Comparison of ENCODE assay signal across 15 cellular contexts in the genomic region with DNA sequence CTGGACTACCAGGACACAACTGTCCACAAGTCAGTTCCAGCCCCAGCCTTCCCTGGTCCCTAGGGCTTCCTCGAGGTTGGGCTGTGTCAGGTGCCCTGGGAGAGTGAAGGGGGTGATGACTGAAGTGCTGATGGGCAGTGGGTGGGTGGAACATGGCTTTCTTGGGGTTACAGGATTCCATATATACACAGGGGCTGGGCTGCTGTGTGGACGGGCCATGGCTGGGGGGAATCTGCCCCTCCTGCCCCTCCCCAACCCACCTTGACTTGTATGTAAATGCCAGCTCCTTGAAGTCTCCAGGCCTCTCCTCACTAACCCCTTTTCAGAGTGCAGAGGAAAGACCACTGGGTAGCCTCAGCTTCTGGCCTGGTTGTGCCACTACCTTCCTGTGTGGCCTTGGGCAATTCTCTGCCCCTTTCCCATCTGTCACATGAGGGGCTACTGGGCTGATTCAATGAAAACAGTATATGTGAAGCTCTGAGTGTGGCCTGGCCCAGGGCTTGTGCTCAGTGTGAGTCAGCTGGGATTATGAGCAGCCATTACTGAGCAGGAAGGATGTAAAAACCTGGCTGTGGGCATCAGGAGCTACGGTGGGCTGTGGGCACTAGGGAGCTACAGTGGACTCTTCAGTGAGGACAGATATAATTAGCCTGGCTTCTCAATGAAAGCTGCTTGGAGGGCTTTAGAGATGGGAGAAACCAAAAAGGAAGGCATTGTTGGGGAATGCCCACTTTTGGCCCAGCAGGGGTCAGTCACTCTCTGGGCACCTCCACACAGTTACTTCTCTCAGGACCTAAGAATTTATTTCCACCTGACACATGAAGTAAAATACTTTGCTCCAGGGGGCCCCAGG. TPM values are rescaled to one million over a fixed set of nuclear protein-coding genes. Genes with fewer than 3 reads are reported as not detected.
A peak's percentile ranks its signal among the peaks of the same experiment; 100 is the strongest.
DNase-seq lines count a peak whose midpoint lies in the region; ATAC-seq and TF ChIP-seq lines count a peak whose summit lies in the region.
"Had no signal": no experiment of that assay in that cellular context is flagged by ENCODE, and none has a peak within 500 bp of the region (broad histone marks: within the 10 kb centered on the region; RNA-seq: fewer than 3 reads in every experiment).

No MANE protein-coding gene starts in this region.

- H3K27ac ChIP-seq in PC-3 (ENCODE audit: low read length): no peak overlapping the region
- H3K27ac ChIP-seq: epithelial cell of prostate, suprapubic skin had no signal

- intact Hi-C loops in PC-3 (cut with micrococcal nuclease): loop anchor here (1.0 kb wide), 1 partner anchor 177 kb away; no protein-coding TSS in a partner anchor

- H2AFZ ChIP-seq in PC-3 (ENCODE audit: low read length): no peak overlapping the region

- H3K27me3 ChIP-seq in PC-3 (ENCODE audit: low read length): no peaks in the 10 kb centered on the region
- H3K27me3 ChIP-seq: suprapubic skin had no signal

- H3K4me1 ChIP-seq in PC-3 (ENCODE audit: insufficient read depth, low read length): no peaks in the 10 kb centered on the region

- no peak overlapping the region for H3K9ac ChIP-seq in PC-3 (ENCODE audit: low read length)

- no peaks in the 10 kb centered on the region for H4K20me1 ChIP-seq in PC-3 (ENCODE audit: low read length)

- BruUV-seq in PC-3 (replicated peaks; lab: Mats Ljungman, UMichigan): no TSS peak

- H3K4me2 ChIP-seq in PC-3 (ENCODE audit: low read length): no peak overlapping the region

- POLR2A ChIA-PET in PC-3 (lab: Charles Lee; ENCODE audit: unreplicated experiment): no interaction called here

- H3K9me3 ChIP-seq in PC-3 (ENCODE audit: low read length): no peaks in the 10 kb centered on the region
- H3K9me3 ChIP-seq: suprapubic skin had no signal

- H3K36me3 ChIP-seq in PC-3 (ENCODE audit: low read depth, low read length): no peaks in the 10 kb centered on the region
- H3K36me3 ChIP-seq: suprapubic skin had no signal

- H3K9me2 ChIP-seq in PC-3 (replicated peaks; ENCODE audit: low read length): no peaks in the 10 kb centered on the region

- ATAC-seq in PC-3: peak; percentile 59
- no peak for ATAC-seq in GM18873 (IDR thresholded peaks at IDR 0.05; ENCODE audit: low FRiP score, unreplicated experiment)
- ATAC-seq: WTC11 had no signal

- no peaks in the 10 kb centered on the region for H3K79me2 ChIP-seq in PC-3 (ENCODE audit: low read length)

- no peak overlapping the region for H3K4me3 ChIP-seq in PC-3 (ENCODE audit: low read length)
- H3K4me3 ChIP-seq in fibroblast of the aortic adventitia (ENCODE audit: low read depth, low read length): no peak overlapping the region
- H3K4me3 ChIP-seq: lung, suprapubic skin had no signal

- peak; percentile 35 for DNase-seq in activated CD8-positive, alpha-beta memory T cell treated with anti-CD3 and anti-CD28 coated beads for 24 hours
- no peak for DNase-seq in activated CD8-positive, alpha-beta memory T cell treated with anti-CD3 and anti-CD28 coated beads, Interleukin-2, amount 50 U/mL, for 48 hours
- DNase-seq in PC-3: peak; percentile 16
- no peak for DNase-seq in fibroblast of the aortic adventitia (ENCODE audit: low read depth)
- peak; percentile 25 for DNase-seq in ureter (ENCODE audit: low spot score)
- DNase-seq in NCI-H146 (lab: John Stamatoyannopoulos, UW): no peak
- DNase-seq in GM10266 (ENCODE audit: extremely low spot score): no peak
- DNase-seq: activated naive CD8-positive, alpha-beta T cell treated with anti-CD3 and anti-CD28 coated beads, Interleukin-2, amount 10 ng/mL, durations not matched to agents 7 days and 5 days; DMS79 treated with DMSO at 0.1 percent for 48 hours; NCI-H2107 had no signal

- no peaks in the 10 kb centered on the region for H3F3A ChIP-seq in PC-3 (ENCODE audit: low read length, unreplicated experiment)

- CTCF ChIA-PET in PC-3 (lab: Charles Lee): interaction anchor here (0.5 to 0.6 kb wide), 2 partner anchors 192 to 421 kb away, joined by 3 read pairs; no protein-coding TSS in a partner anchor

- TF ChIP-seq CTCF in PC-3 (conservative IDR thresholded peaks at IDR 0.05; ENCODE audit: low read depth, low read length): peak; percentile 48
- TF ChIP-seq CTCF in fibroblast of the aortic adventitia (IDR thresholded peaks at IDR 0.05; ENCODE audit: insufficient read depth, low read length): peak; percentile 18
- TF ChIP-seq CTCF in GM10266 (IDR thresholded peaks at IDR 0.05; ENCODE audit: control insufficient read depth, insufficient read depth, low read depth, missing control alignments): no peak

RNA-seq across cellular contexts. Expression of gene PITX1, which starts 23.3 kb away (rescaled TPM):
- total RNA-seq in PC-3 (2014; rRNA removed) (40.8 and 69.0 TPM in 2 replicates), fibroblast of the aortic adventitia (ENCODE audit: low replicate concordance) (1.5 TPM in 1 of 2 replicates, not detected in the other), ureter (20.6 TPM)
- total RNA-seq: activated naive CD8-positive, alpha-beta T cell treated with anti-CD3 and anti-CD28 coated beads, Interleukin-2, amount 10 ng/mL, durations not matched to agents 7 days and 5 days had no signal

RNA-seq across cellular contexts. Expression of gene CATSPER3, which starts 43.0 kb away (rescaled TPM):
- 0.40 TPM in 1 of 2 replicates, not detected in the other for total RNA-seq in PC-3 (2014; rRNA removed)
- total RNA-seq in fibroblast of the aortic adventitia (ENCODE audit: low replicate concordance): 0.09 TPM in 1 of 2 replicates, not detected in the other
- 0.99 TPM for total RNA-seq in ureter

Comparison
In these comparisons a context has a peak if more than half of its experiments do, and no peak if none do; other contexts are left out.
1. DNase-seq: peak in activated CD8-positive, alpha-beta memory T cell treated with anti-CD3 and anti-CD28 coated beads for 24 hours (single experiment), PC-3 (single experiment) and ureter (single experiment); none in activated CD8-positive, alpha-beta memory T cell treated with anti-CD3 and anti-CD28 coated beads, Interleukin-2, amount 50 U/mL, for 48 hours (single experiment), fibroblast of the aortic adventitia (single experiment), NCI-H146 (single experiment) and GM10266 (single experiment).